ENCODE assay signal across 1 cellular context in the genomic region with DNA sequence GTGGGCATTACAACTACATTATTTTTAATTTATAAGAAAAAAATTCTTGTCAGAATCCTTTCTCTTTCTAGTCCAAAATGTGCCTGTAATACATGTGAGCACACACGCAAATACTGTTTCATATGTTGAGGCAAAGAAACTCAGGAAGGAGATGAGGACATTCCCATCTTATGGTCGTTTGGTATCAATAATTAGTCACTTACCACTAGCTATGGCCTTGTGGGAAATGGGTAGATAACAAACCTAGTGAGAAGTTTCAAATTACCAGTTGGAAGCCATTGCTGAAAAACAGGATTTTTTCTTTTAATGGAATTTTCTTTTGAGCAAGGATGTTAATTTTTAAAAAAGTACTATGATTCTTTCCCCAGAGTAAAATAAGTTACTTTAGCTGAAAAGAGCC.
TF ChIP-seq lines count a peak whose summit lies in the region.

No MANE protein-coding gene starts in this region.

TF ChIP-seq in SK-N-SH treated with all-trans-retinoic acid at 6 μM for 48 hours, 23 proteins besides CTCF, POLR2A, EP300 and RAD21 (continued from another document):
- TF ChIP-seq, protein P1, sequence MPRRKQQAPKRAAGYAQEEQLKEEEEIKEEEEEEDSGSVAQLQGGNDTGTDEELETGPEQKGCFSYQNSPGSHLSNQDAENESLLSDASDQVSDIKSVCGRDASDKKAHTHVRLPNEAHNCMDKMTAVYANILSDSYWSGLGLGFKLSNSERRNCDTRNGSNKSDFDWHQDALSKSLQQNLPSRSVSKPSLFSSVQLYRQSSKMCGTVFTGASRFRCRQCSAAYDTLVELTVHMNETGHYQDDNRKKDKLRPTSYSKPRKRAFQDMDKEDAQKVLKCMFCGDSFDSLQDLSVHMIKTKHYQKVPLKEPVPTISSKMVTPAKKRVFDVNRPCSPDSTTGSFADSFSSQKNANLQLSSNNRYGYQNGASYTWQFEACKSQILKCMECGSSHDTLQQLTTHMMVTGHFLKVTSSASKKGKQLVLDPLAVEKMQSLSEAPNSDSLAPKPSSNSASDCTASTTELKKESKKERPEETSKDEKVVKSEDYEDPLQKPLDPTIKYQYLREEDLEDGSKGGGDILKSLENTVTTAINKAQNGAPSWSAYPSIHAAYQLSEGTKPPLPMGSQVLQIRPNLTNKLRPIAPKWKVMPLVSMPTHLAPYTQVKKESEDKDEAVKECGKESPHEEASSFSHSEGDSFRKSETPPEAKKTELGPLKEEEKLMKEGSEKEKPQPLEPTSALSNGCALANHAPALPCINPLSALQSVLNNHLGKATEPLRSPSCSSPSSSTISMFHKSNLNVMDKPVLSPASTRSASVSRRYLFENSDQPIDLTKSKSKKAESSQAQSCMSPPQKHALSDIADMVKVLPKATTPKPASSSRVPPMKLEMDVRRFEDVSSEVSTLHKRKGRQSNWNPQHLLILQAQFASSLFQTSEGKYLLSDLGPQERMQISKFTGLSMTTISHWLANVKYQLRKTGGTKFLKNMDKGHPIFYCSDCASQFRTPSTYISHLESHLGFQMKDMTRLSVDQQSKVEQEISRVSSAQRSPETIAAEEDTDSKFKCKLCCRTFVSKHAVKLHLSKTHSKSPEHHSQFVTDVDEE (CRISPR knock-in tag; IDR thresholded peaks at IDR 0.05): no peak
- no peak for TF ChIP-seq ZNF70 (CRISPR knock-in tag; IDR thresholded peaks at IDR 0.05)
- TF ChIP-seq ZFP3 (CRISPR knock-in tag; IDR thresholded peaks at IDR 0.05): no peak
- TF ChIP-seq, protein P2, sequence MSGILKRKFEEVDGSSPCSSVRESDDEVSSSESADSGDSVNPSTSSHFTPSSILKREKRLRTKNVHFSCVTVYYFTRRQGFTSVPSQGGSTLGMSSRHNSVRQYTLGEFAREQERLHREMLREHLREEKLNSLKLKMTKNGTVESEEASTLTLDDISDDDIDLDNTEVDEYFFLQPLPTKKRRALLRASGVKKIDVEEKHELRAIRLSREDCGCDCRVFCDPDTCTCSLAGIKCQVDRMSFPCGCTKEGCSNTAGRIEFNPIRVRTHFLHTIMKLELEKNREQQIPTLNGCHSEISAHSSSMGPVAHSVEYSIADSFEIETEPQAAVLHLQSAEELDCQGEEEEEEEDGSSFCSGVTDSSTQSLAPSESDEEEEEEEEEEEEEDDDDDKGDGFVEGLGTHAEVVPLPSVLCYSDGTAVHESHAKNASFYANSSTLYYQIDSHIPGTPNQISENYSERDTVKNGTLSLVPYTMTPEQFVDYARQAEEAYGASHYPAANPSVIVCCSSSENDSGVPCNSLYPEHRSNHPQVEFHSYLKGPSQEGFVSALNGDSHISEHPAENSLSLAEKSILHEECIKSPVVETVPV (CRISPR knock-in tag; IDR thresholded peaks at IDR 0.05): no peak
- no peak for TF ChIP-seq ZNF565 (CRISPR knock-in tag; conservative IDR thresholded peaks at IDR 0.05; ENCODE audit: low read depth)
- no peak for TF ChIP-seq BACH2 (CRISPR knock-in tag; IDR thresholded peaks at IDR 0.05; ENCODE audit: borderline replicate concordance)
